Comparison of ENCODE assay signal across 8 cellular contexts in genomic region chr17:81285179-81285878, GRCh38. TPM values are rescaled to one million over a fixed set of nuclear protein-coding genes. Genes with fewer than 3 reads are reported as not detected.
DNase-seq lines count a peak whose midpoint lies in the region; ATAC-seq, FAIRE-seq and TF ChIP-seq lines count a peak whose summit lies in the region.

No MANE protein-coding gene starts in this region.

- ATAC-seq in GM21825 (IDR thresholded peaks at IDR 0.05; ENCODE audit: unreplicated experiment) = no peak

- H3K4me1 ChIP-seq in adipocyte (ENCODE audit: control insufficient read depth, insufficient read depth, low read length) (peaks cover 12% of the 10 kb centered on the region), kidney (ENCODE audit: control insufficient read depth in 1 of 2, insufficient read depth in 1 of 2, low read depth in 1 of 2, low read length in 2 of 2) (peaks cover 0 to 9% of the 10 kb centered on the region in 2 donors), SJCRH30 (peaks cover 30% of the 10 kb centered on the region)

- H3K27me3 ChIP-seq in adipocyte (replicated peaks; ENCODE audit: control insufficient read depth, insufficient read depth, low read length) (no peaks in the 10 kb centered on the region), SJCRH30 (no peaks in the 10 kb centered on the region)

- H3K4me3 ChIP-seq in adipocyte (ENCODE audit: low read length) (peak overlapping the region; percentile 71), kidney (ENCODE audit: low read length in 2 of 2) (peak overlapping the region in 1 of 2 donors; percentile 6), SJCRH30 (no peak overlapping the region)

- intact Hi-C loops in kidney (cut with DNase I) = no loop called here

- peak; percentile 64 for DNase-seq in EH (ENCODE audit: low read depth)
- DNase-seq in SKM-1 treated with dmso at 0.1 percent for 144 hours (lab: John Stamatoyannopoulos, UW; ENCODE audit: unreplicated experiment) = peak; percentile 42
- peak; percentile 24 for DNase-seq in adipocyte (ENCODE audit: low read depth)
- DNase-seq in kidney = peak; percentile 94
- peak in 2 of 3 experiments; percentile 28 to 69 for DNase-seq in stimulated activated CD4-positive, alpha-beta T cell treated with anti-CD3 and anti-CD28 coated beads, TNF-alpha, amount 100 ng/mL, for 24 hours (ENCODE audit: low read depth in 3 of 3)
- no peak for DNase-seq in SJCRH30
- no peak for DNase-seq in COLO668 (lab: John Stamatoyannopoulos, UW; ENCODE audit: unreplicated experiment)

- H3K9me3 ChIP-seq in adipocyte (ENCODE audit: control insufficient read depth, low read length) = no peaks in the 10 kb centered on the region
- H3K9me3 ChIP-seq in kidney (ENCODE audit: control insufficient read depth in 1 of 2, low read length in 2 of 2) = no peaks in the 10 kb centered on the region
- no peaks in the 10 kb centered on the region for H3K9me3 ChIP-seq in SJCRH30 (replicated peaks)

- H3K27ac ChIP-seq in kidney (ENCODE audit: low read depth in 2 of 2, low read length in 2 of 2) (peak overlapping the region; percentile 43 to 57), SJCRH30 (no peak overlapping the region)

- TF ChIP-seq CTCF in kidney (IDR thresholded peaks at IDR 0.05; ENCODE audit: borderline replicate concordance, extremely low read depth, insufficient read depth) = no peak

- no peak for FAIRE-seq in kidney (lab: Jason Lieb, UNC)

- H3K36me3 ChIP-seq in adipocyte (ENCODE audit: control insufficient read depth, insufficient read depth, low read length, severe bottlenecking) (peaks cover 48% of the 10 kb centered on the region), kidney (ENCODE audit: control insufficient read depth in 1 of 2, insufficient read depth in 2 of 2, low read length in 2 of 2) (peaks cover 8 to 14% of the 10 kb centered on the region in 2 donors), SJCRH30 (peaks cover 13% of the 10 kb centered on the region; the same call in 1 of the 2 replicates)

- H3K9ac ChIP-seq in adipocyte (ENCODE audit: low read length) = peak overlapping the region; percentile 78
- H3K9ac ChIP-seq in kidney (ENCODE audit: low read length in 2 of 2) = peak overlapping the region in 1 of 2 donors; percentile 21

RNA-seq across cellular contexts. Expression of gene SLC38A10, which starts 9.8 kb away (rescaled TPM):
- 89.7 TPM for total RNA-seq in kidney
- polyA plus RNA-seq in kidney (ENCODE audit: insufficient read depth, low read depth, low replicate concordance) = 72.7 TPM
- total RNA-seq in SJCRH30 (2014; rRNA removed; shearing (Covaris generic)) = 97.0 and 99.8 TPM in 2 replicates

RNA-seq across cellular contexts. Expression of gene NDUFAF8, which starts 46.2 kb away (rescaled TPM):
- 38.6 TPM for total RNA-seq in kidney
- 134 TPM for polyA plus RNA-seq in kidney (ENCODE audit: insufficient read depth, low read depth, low replicate concordance)
- total RNA-seq in SJCRH30 (2014; rRNA removed; shearing (Covaris generic)) = 129 and 132 TPM in 2 replicates

RNA-seq across cellular contexts. Expression of gene TEPSIN, which starts 46.5 kb away (rescaled TPM):
- total RNA-seq in kidney = 42.8 TPM
- polyA plus RNA-seq in kidney (ENCODE audit: insufficient read depth, low read depth, low replicate concordance) = 13.9 TPM
- total RNA-seq in SJCRH30 (2014; rRNA removed; shearing (Covaris generic)) = 21.5 and 29.3 TPM in 2 replicates

Comparison
In these comparisons a context has a peak if more than half of its experiments do, and no peak if none do; other contexts are left out.
1. DNase-seq: peak in EH (single experiment), SKM-1 treated with dmso at 0.1 percent for 144 hours (single experiment), adipocyte (single experiment), kidney (single experiment) and stimulated activated CD4-positive, alpha-beta T cell treated with anti-CD3 and anti-CD28 coated beads, TNF-alpha, amount 100 ng/mL, for 24 hours (2 of 3); none in SJCRH30 (0 of 2) and COLO668 (single experiment).